ENCODE assay signal across 2 cellular contexts in genomic region chr3:50319181-50319871, GRCh38.
TF ChIP-seq lines count a peak whose summit lies in the region.

No MANE protein-coding gene starts in this region.

TF ChIP-seq in H1, 55 proteins besides CTCF, POLR2A, EP300 and RAD21:
- TF ChIP-seq RXRA (IDR thresholded peaks at IDR 0.05; ENCODE audit: insufficient read depth, low read depth, low read length), result no peak

TF ChIP-seq in neural cell, 6 proteins besides CTCF, POLR2A, EP300 and RAD21:
- TF ChIP-seq TAF1 (IDR thresholded peaks at IDR 0.05; ENCODE audit: low read depth) (no peak), POLR2AphosphoS5 (IDR thresholded peaks at IDR 0.05) (no peak), SMC3 (conservative IDR thresholded peaks at IDR 0.05; ENCODE audit: poor library complexity) (no peak), MXI1 (conservative IDR thresholded peaks at IDR 0.05; ENCODE audit: poor library complexity, severe bottlenecking) (no peak), EZH2 (IDR thresholded peaks at IDR 0.05; ENCODE audit: borderline replicate concordance, insufficient read depth, low read length, poor library complexity, severe bottlenecking) (no peak)
- TF ChIP-seq, protein P1, sequence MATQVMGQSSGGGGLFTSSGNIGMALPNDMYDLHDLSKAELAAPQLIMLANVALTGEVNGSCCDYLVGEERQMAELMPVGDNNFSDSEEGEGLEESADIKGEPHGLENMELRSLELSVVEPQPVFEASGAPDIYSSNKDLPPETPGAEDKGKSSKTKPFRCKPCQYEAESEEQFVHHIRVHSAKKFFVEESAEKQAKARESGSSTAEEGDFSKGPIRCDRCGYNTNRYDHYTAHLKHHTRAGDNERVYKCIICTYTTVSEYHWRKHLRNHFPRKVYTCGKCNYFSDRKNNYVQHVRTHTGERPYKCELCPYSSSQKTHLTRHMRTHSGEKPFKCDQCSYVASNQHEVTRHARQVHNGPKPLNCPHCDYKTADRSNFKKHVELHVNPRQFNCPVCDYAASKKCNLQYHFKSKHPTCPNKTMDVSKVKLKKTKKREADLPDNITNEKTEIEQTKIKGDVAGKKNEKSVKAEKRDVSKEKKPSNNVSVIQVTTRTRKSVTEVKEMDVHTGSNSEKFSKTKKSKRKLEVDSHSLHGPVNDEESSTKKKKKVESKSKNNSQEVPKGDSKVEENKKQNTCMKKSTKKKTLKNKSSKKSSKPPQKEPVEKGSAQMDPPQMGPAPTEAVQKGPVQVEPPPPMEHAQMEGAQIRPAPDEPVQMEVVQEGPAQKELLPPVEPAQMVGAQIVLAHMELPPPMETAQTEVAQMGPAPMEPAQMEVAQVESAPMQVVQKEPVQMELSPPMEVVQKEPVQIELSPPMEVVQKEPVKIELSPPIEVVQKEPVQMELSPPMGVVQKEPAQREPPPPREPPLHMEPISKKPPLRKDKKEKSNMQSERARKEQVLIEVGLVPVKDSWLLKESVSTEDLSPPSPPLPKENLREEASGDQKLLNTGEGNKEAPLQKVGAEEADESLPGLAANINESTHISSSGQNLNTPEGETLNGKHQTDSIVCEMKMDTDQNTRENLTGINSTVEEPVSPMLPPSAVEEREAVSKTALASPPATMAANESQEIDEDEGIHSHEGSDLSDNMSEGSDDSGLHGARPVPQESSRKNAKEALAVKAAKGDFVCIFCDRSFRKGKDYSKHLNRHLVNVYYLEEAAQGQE (IDR thresholded peaks at IDR 0.05; ENCODE audit: borderline replicate concordance), result no peak
